In the genomic region with DNA sequence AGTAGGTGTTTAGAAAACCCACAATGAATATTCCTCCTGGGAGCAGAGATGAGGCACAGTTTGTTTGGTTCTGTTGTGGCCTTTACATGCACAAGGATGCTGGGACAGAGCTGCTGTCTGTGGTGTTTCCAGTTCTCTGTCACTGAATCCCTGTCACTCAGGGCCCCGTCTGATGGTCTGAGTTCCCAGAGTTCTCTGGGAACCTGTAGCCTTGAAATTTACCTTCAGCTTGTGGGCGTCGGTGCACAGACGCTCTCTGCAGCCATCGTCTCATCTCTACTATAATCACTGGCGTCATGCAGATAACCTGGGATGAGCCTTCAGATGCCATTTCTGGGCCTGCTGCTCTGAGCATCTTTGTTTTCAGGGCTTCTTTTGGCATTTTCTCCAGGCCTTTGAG, we compare ENCODE assay signal across 17 cellular contexts.
DNase-seq lines count a peak whose midpoint lies in the region; ATAC-seq, FAIRE-seq and TF ChIP-seq lines count a peak whose summit lies in the region.
"Had no signal": no experiment of that assay in that cellular context is flagged by ENCODE, and none has a peak within 500 bp of the region (broad histone marks: within the 10 kb centered on the region; RNA-seq: fewer than 3 reads in every experiment).

No MANE protein-coding gene starts in this region.

- peaks cover 14% of the 10 kb centered on the region for H3K9me3 Mint-ChIP-seq in Calu3 (ENCODE audit: low read depth, unreplicated experiment)
- H3K9me3 Mint-ChIP-seq: CD8-positive, alpha-beta T cell had no signal

- no peak for TF ChIP-seq RAD21 in H1 (IDR thresholded peaks at IDR 0.05 in 1 of 2, conservative IDR thresholded peaks at IDR 0.05 in 1 of 2; ENCODE audit: low read depth in 2 of 2, low read length in 2 of 2)

- no peak for TF ChIP-seq CTCF in Panc1 (IDR thresholded peaks at IDR 0.05)
- TF ChIP-seq CTCF in H1 (IDR thresholded peaks at IDR 0.05; ENCODE audit: control extremely low read depth in 1 of 3, insufficient read depth in 1 of 3, low read depth in 1 of 3, low read length in 3 of 3): no peak
- no peak for TF ChIP-seq CTCF in transverse colon (IDR thresholded peaks at IDR 0.05)
- TF ChIP-seq CTCF in Calu3 (IDR thresholded peaks at IDR 0.05; ENCODE audit: unreplicated experiment): no peak

- no peak overlapping the region for H3K4me3 Mint-ChIP-seq in Calu3 (ENCODE audit: low read depth, unreplicated experiment)
- H3K4me3 Mint-ChIP-seq: CD14-positive monocyte; CD8-positive, alpha-beta T cell; GM23338; H9; IgD-negative memory B cell had no signal

- peaks cover 5% of the 10 kb centered on the region for H3K36me3 Mint-ChIP-seq in Calu3 (ENCODE audit: insufficient read depth, unreplicated experiment)
- H3K36me3 Mint-ChIP-seq: CD8-positive, alpha-beta T cell had no signal

- no peak for ATAC-seq in Panc1
- ATAC-seq: CD8-positive, alpha-beta T cell; GM12878 had no signal

- no peak overlapping the region for H3K14ac ChIP-seq in H1 (ENCODE audit: insufficient read length)

- POLR2A ChIA-PET in Panc1 (lab: Charles Lee): interaction anchor here (0.5 kb wide), 1 partner anchor 153 kb away, joined by 4 read pairs; no protein-coding TSS in a partner anchor
- POLR2A ChIA-PET in H1 (lab: Charles Lee; ENCODE audit: partially characterized antibody): interaction anchor here (1.0 kb wide), 1 partner anchor 80 kb away, joined by 3 read pairs; no protein-coding TSS in a partner anchor

- 0 out of 2 replicates have a peak overlapping the region, but pooled peaks have one; percentile 60 for H2BK12ac ChIP-seq in H1 (ENCODE audit: low read depth, low read length)

- WGBS in H1 (ENCODE audit: extremely low coverage in 1 of 2, insufficient coverage in 1 of 2, insufficient read length in 1 of 2, insufficient replicate concordance in 2 of 2, low coverage in 1 of 2, low lambda C conversion rate in 2 of 2, missing lambda C conversion rate in 1 of 2), 2 experiments: 94% methylated on average over 6 of the region's 6 CpGs; no CpG with 5 or more reads in 1 of the 2 experiments
- WGBS in transverse colon (ENCODE audit: low coverage in 1 of 2), 2 donors: 97% methylated on average over 6 of the region's 6 CpGs; no CpG with 5 or more reads in 1 of the 2 donors

- 0 out of 2 replicates have a peak overlapping the region, but pooled peaks have one; percentile 80 for H2BK20ac ChIP-seq in H1 (ENCODE audit: low read length)

- no peak overlapping the region for H4K91ac ChIP-seq in H1 (replicated peaks; ENCODE audit: insufficient read length, low read length)

- no peak overlapping the region for H3K18ac ChIP-seq in H1 (ENCODE audit: extremely low read depth, low read length)

- no peaks in the 10 kb centered on the region for H3K4me1 Mint-ChIP-seq in Calu3 (ENCODE audit: low read depth, unreplicated experiment)

- no peak overlapping the region for H2BK120ac ChIP-seq in H1 (replicated peaks; ENCODE audit: low read depth, low read length)

- TF ChIP-seq EP300 in H1 (IDR thresholded peaks at IDR 0.05; ENCODE audit: borderline replicate concordance in 1 of 2, low read depth in 2 of 2, low read length in 2 of 2) (no peak), transverse colon (IDR thresholded peaks at IDR 0.05; ENCODE audit: low read depth) (no peak)

- H3K56ac ChIP-seq in H1 (replicated peaks; ENCODE audit: insufficient read length, low read depth, low read length): no peak overlapping the region

- H3K36me3 ChIP-seq in Panc1 (ENCODE audit: control insufficient read depth, insufficient read depth, low read length): no peaks in the 10 kb centered on the region; the same call in 1 of the 2 replicates
- no peaks in the 10 kb centered on the region for H3K36me3 ChIP-seq in H1 (ENCODE audit: control insufficient read depth in 2 of 4, insufficient read depth in 4 of 4, low read length in 3 of 4)
- no peaks in the 10 kb centered on the region for H3K36me3 ChIP-seq in transverse colon

- H3K23ac ChIP-seq in H1 (ENCODE audit: insufficient read length): no peak overlapping the region

- intact Hi-C loops in Panc1 (cut with micrococcal nuclease; ENCODE audit: unreplicated experiment) (no loop called here), transverse colon (cut with DNase I; ENCODE audit: low total_unique reads) (no loop called here), Calu3 (cut with micrococcal nuclease; ENCODE audit: unreplicated experiment) (no loop called here)

- DNase-seq in Panc1 (ENCODE audit: low read depth, low spot score): no peak
- DNase-seq in H1 (ENCODE audit: low read depth in 1 of 2, low spot score in 2 of 2): peak in 1 of 2 experiments; percentile 3
- DNase-seq in mesenteric fat pad (ENCODE audit: low spot score): peak; percentile 67
- DNase-seq in transverse colon: peak; percentile 2
- no peak for DNase-seq in DMS153 (lab: John Stamatoyannopoulos, UW)
- no peak for DNase-seq in GDM1 (lab: John Stamatoyannopoulos, UW)
- DNase-seq in Calu3: no peak
- DNase-seq: CD8-positive, alpha-beta T cell; COR-L47; DMS53 had no signal

- no peak for TF ChIP-seq POLR2A in H1 (IDR thresholded peaks at IDR 0.05; ENCODE audit: control extremely low read depth in 1 of 2, low read depth in 2 of 2, low read length in 2 of 2)
- no peak for TF ChIP-seq POLR2A in transverse colon (IDR thresholded peaks at IDR 0.05)

- no peak overlapping the region for H4K8ac ChIP-seq in H1 (ENCODE audit: extremely low read depth, insufficient read depth, low read length)

- H3K27me3 ChIP-seq in Panc1 (ENCODE audit: control insufficient read depth, insufficient read depth, low read length): no peaks in the 10 kb centered on the region
- H3K27me3 ChIP-seq in H1 (replicated peaks in 1 of 4; ENCODE audit: control insufficient read depth in 3 of 4, extremely low read depth in 1 of 4, insufficient read depth in 3 of 4, low read length in 3 of 4): no peaks in the 10 kb centered on the region; a peak in 1 of 7 replicates
- no peaks in the 10 kb centered on the region for H3K27me3 ChIP-seq in transverse colon

- no peak overlapping the region; the same call in 1 of the 2 replicates for H2BK15ac ChIP-seq in H1 (ENCODE audit: low read length)

- H3K4me3 ChIP-seq in Panc1 (ENCODE audit: low read depth in 2 of 2, low read length in 2 of 2) (no peak overlapping the region), H1 (ENCODE audit: extremely low read depth in 1 of 4, insufficient read depth in 2 of 4, low read depth in 3 of 4, low read length in 4 of 4) (no peak overlapping the region), transverse colon (no peak overlapping the region)
- H3K4me3 ChIP-seq: GM12878, GM23338 had no signal

- no peaks in the 10 kb centered on the region for H3K27me3 Mint-ChIP-seq in Calu3 (ENCODE audit: unreplicated experiment)
- H3K27me3 Mint-ChIP-seq: IgD-negative memory B cell had no signal

- no peak for FAIRE-seq in H1 (lab: Jason Lieb, UNC)
- FAIRE-seq: A204.1, GM12878, GM18507 had no signal

- BruUV-seq in Panc1 (replicated peaks; lab: Mats Ljungman, UMichigan) (no TSS peak), Calu3 (replicated peaks; lab: Mats Ljungman, UMichigan) (no TSS peak)

- in situ Hi-C loops in Panc1 (cut with HindIII; ENCODE audit: low pct_unique_long_range_greater_than_20kb, low sequenced_read_pairs): no loop called here
- in situ Hi-C loops in transverse colon (cut with MboI; ENCODE audit: low pct_ligation_motif_present in 1 of 4, low pct_unique_long_range_greater_than_20kb in 1 of 4, low sequenced_read_pairs in 3 of 4): loop anchor here (5.0 to 25.0 kb wide), 5 partner anchors 74 to 376 kb away; a partner anchor contains a TSS

- H3K79me1 ChIP-seq in H1 (ENCODE audit: low read depth, low read length): no peaks in the 10 kb centered on the region

- no peaks in the 10 kb centered on the region for H4K20me1 ChIP-seq in H1 (replicated peaks in 1 of 2; ENCODE audit: control insufficient read depth in 1 of 2, insufficient read depth in 2 of 2, low read length in 2 of 2)

- H2AFZ ChIP-seq in H1 (ENCODE audit: low read length): no peak overlapping the region
- H2AFZ ChIP-seq: GM23338 had no signal

- peaks cover 38% of the 10 kb centered on the region for H3K4me1 ChIP-seq in Panc1 (ENCODE audit: control insufficient read depth, insufficient read depth, low read length)
- peaks cover 0 to 7% (median 1%) of the 10 kb centered on the region in 4 experiments; a peak in 4 of 7 replicates for H3K4me1 ChIP-seq in H1 (replicated peaks in 1 of 4; ENCODE audit: control insufficient read depth in 3 of 4, insufficient read depth in 4 of 4, low read length in 3 of 4)
- peaks cover 0 to 20% (median 2%) of the 10 kb centered on the region in 4 donors for H3K4me1 ChIP-seq in transverse colon

- no peak overlapping the region for H2BK5ac ChIP-seq in H1 (ENCODE audit: low read depth, low read length)

- H3K9ac ChIP-seq in H1 (replicated peaks in 1 of 4; ENCODE audit: extremely low read depth in 1 of 4, low read depth in 3 of 4, low read length in 3 of 4): no peak overlapping the region

- CTCF ChIA-PET in Panc1 (lab: Charles Lee) (interaction anchor here (0.9 kb wide), 1 partner anchor 83 kb away, joined by 3 read pairs; no protein-coding TSS in a partner anchor), H1 (lab: Charles Lee; ENCODE audit: partially characterized antibody) (interaction anchor here (0.7 to 22.3 kb wide), 7 partner anchors 12 to 257 kb away, joined by 3 to 405 read pairs (median 3); a partner anchor contains a TSS), Calu3 (lab: Charles Lee) (no interaction called here)

- H3K27ac Mint-ChIP-seq in Calu3 (ENCODE audit: unreplicated experiment): no peak overlapping the region
- H3K27ac Mint-ChIP-seq: CD8-positive, alpha-beta T cell; IgD-negative memory B cell had no signal

- H3K23me2 ChIP-seq in H1 (ENCODE audit: low read depth, low read length): peaks cover 4% of the 10 kb centered on the region; the same call in 1 of the 2 replicates

- H3K4me2 ChIP-seq in H1 (ENCODE audit: insufficient read depth in 1 of 2, low read depth in 2 of 2, low read length in 2 of 2): no peak overlapping the region

- H3K9me3 ChIP-seq in Panc1 (ENCODE audit: control insufficient read depth, insufficient read depth, low read depth, low read length): peaks cover 12% of the 10 kb centered on the region; the same call in 1 of the 2 replicates
- H3K9me3 ChIP-seq in H1 (ENCODE audit: insufficient read depth in 2 of 2, low read depth in 1 of 2, low read length in 1 of 2): peaks cover 9 to 10% of the 10 kb centered on the region in 2 experiments; a peak in 3 of 4 replicates
- H3K9me3 ChIP-seq in transverse colon: no peaks in the 10 kb centered on the region

- H2AK5ac ChIP-seq in H1 (ENCODE audit: low read depth, low read length): peak overlapping the region; percentile 41; the same call in 1 of the 2 replicates

- no peaks in the 10 kb centered on the region for H3K79me2 ChIP-seq in H1 (ENCODE audit: control insufficient read depth in 1 of 2, insufficient read depth in 2 of 2, low read length in 2 of 2)

- no peak overlapping the region for H4K5ac ChIP-seq in H1 (ENCODE audit: insufficient read length, low read depth, low read length)

- no peak overlapping the region for H3K4ac ChIP-seq in H1 (replicated peaks; ENCODE audit: insufficient read length, low read depth, low read length)

- H3K27ac ChIP-seq in Panc1 (ENCODE audit: low read length) (peak overlapping the region; percentile 87), H1 (ENCODE audit: low read depth, low read length) (no peak overlapping the region), transverse colon (no peak overlapping the region)

TF ChIP-seq in H1, 55 proteins besides CTCF, POLR2A, EP300 and RAD21:
- TF ChIP-seq KDM4A (IDR thresholded peaks at IDR 0.05; ENCODE audit: low read depth, low read length, severe bottlenecking): peak; percentile 11
- TF ChIP-seq YY1 (IDR thresholded peaks at IDR 0.05; ENCODE audit: low read depth, low read length): no peak
TF ChIP-seq in H1: peak in this region for 1.

Comparison
In these comparisons a context has a peak if more than half of its experiments do, and no peak if none do; other contexts are left out.
1. DNase-seq: peak in mesenteric fat pad (single experiment) and transverse colon (single experiment); none in Panc1 (single experiment), DMS153 (single experiment), GDM1 (single experiment) and Calu3 (single experiment).